In the genomic region with DNA sequence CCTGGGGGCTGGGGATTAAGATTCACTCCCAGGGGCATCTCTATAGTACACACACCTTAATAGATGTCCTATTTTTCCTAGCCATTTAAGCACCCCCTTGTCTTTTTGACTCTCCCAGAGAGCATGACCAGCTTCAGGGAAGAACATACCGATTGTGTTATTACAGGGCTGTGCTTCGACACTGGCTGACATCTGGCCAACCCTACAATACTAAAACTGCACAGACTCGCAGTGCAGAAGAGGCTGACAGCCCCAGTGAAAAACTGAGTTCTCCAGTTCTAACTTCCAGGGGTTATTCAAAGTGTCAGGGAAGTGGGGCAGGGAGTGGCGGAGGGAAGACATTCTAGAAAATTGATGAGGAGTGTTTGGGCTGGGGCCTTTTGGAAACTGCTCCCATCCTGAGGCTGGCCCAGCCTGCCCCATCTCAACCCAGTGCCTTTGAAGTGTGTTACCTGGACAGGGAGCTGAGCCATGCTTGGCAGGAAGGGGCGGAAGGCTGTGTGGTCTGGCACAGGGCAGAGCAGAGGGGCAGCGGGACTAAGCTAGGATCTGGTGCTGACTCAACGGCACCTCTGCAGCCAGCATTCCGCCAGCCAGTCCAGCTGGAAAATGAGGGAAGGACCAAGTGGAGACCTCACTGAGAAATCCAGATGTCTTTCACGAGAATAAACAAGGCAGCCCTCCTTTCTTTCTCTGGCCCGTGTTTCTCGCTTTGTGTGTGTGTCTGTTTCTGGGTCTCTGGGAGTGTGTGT, we compare ENCODE assay signal across 13 cellular contexts. TPM values are rescaled to one million over a fixed set of nuclear protein-coding genes. Genes with fewer than 3 reads are reported as not detected.
DNase-seq lines count a peak whose midpoint lies in the region; ATAC-seq and TF ChIP-seq lines count a peak whose summit lies in the region.
"Had no signal": no experiment of that assay in that cellular context is flagged by ENCODE, and none has a peak within 500 bp of the region (broad histone marks: within the 10 kb centered on the region; RNA-seq: fewer than 3 reads in every experiment).

No MANE protein-coding gene starts in this region.

- no peak overlapping the region for H3K27ac ChIP-seq in neural progenitor cell
- H3K27ac ChIP-seq in urinary bladder (ENCODE audit: low read depth), result peak overlapping the region; percentile 38
- H3K27ac ChIP-seq: 22Rv1, cardiac muscle cell, VCaP had no signal

- WGBS in urinary bladder, result 32% methylated on average over 11 of the region's 11 CpGs

- no peaks in the 10 kb centered on the region for H3F3A ChIP-seq in neural progenitor cell (ENCODE audit: low read depth)

- no peaks in the 10 kb centered on the region for H3K79me2 ChIP-seq in neural progenitor cell (ENCODE audit: low read depth)

- DNase-seq in DMS 273 (lab: John Stamatoyannopoulos, UW; ENCODE audit: unreplicated experiment) (peak; percentile 13), DMS 273 treated with DMSO at 0.1 percent for 48 hours (lab: John Stamatoyannopoulos, UW) (no peak), glomerular visceral epithelial cell (ENCODE audit: extremely low spot score) (peak; percentile 89), neural progenitor cell (ENCODE audit: low spot score) (no peak), NCI-H1694 treated with DMSO at 0.1 percent for 48 hours (lab: John Stamatoyannopoulos, UW) (no peak)
- DNase-seq: activated T-cell treated with anti-CD3 and anti-CD28 coated beads, Interleukin-2, amount 50 U/mL, for 1 hour; NCI-H226 had no signal

- no peak overlapping the region for H3K4me2 ChIP-seq in neural progenitor cell

- H3K9me3 ChIP-seq in neural progenitor cell (ENCODE audit: low read depth), result peaks cover 4% of the 10 kb centered on the region

- H3K4me3 Mint-ChIP-seq in neural progenitor cell, result no peak overlapping the region

- no peaks in the 10 kb centered on the region for H4K20me1 ChIP-seq in neural progenitor cell (ENCODE audit: low read depth)

- TF ChIP-seq CTCF in neural progenitor cell (IDR thresholded peaks at IDR 0.05), result no peak

- H3K27me3 Mint-ChIP-seq in neural progenitor cell (ENCODE audit: insufficient read depth, low read depth), result peaks cover 5% of the 10 kb centered on the region

- no peak overlapping the region for H3K9ac ChIP-seq in neural progenitor cell

- H3K4me1 Mint-ChIP-seq in neural progenitor cell, result peaks cover 25% of the 10 kb centered on the region

- H3K36me3 ChIP-seq in neural progenitor cell (no peaks in the 10 kb centered on the region), urinary bladder (ENCODE audit: insufficient read depth) (no peaks in the 10 kb centered on the region)
- H3K36me3 ChIP-seq: cardiac muscle cell had no signal

- ATAC-seq in GM21737 (IDR thresholded peaks at IDR 0.05; ENCODE audit: unreplicated experiment) (no peak), GM19324 (IDR thresholded peaks at IDR 0.05; ENCODE audit: low FRiP score, unreplicated experiment) (no peak)

- no peaks in the 10 kb centered on the region for H3K27me3 ChIP-seq in neural progenitor cell
- H3K27me3 ChIP-seq: cardiac muscle cell had no signal

- no peaks in the 10 kb centered on the region for H3K36me3 Mint-ChIP-seq in neural progenitor cell

- H3K9me3 Mint-ChIP-seq in neural progenitor cell, result peaks cover 8% of the 10 kb centered on the region

- no peak overlapping the region for H2AFZ ChIP-seq in neural progenitor cell (replicated peaks)

- peak overlapping the region; percentile 68 for H3K27ac Mint-ChIP-seq in neural progenitor cell

- H3K4me3 ChIP-seq in neural progenitor cell (no peak overlapping the region), urinary bladder (ENCODE audit: low read depth, low read length) (no peak overlapping the region)
- H3K4me3 ChIP-seq: cardiac muscle cell had no signal

- H3K4me1 ChIP-seq in neural progenitor cell, result no peaks in the 10 kb centered on the region
- no peaks in the 10 kb centered on the region for H3K4me1 ChIP-seq in urinary bladder (ENCODE audit: insufficient read depth)

RNA-seq across cellular contexts. Expression of a gene that starts 15.4 kb away (rescaled TPM):
- 150 and 249 TPM in 2 replicates for total RNA-seq in neural progenitor cell (ENCODE audit: low replicate concordance)
- 159 TPM for total RNA-seq in urinary bladder
- polyA plus RNA-seq in urinary bladder, result 516 TPM

Comparison
In these comparisons a context has a peak if more than half of its experiments do, and no peak if none do; other contexts are left out.
1. DNase-seq: peak in DMS 273 (single experiment) and glomerular visceral epithelial cell (single experiment); none in DMS 273 treated with DMSO at 0.1 percent for 48 hours (single experiment), neural progenitor cell (single experiment) and NCI-H1694 treated with DMSO at 0.1 percent for 48 hours (single experiment).